In the genomic region with DNA sequence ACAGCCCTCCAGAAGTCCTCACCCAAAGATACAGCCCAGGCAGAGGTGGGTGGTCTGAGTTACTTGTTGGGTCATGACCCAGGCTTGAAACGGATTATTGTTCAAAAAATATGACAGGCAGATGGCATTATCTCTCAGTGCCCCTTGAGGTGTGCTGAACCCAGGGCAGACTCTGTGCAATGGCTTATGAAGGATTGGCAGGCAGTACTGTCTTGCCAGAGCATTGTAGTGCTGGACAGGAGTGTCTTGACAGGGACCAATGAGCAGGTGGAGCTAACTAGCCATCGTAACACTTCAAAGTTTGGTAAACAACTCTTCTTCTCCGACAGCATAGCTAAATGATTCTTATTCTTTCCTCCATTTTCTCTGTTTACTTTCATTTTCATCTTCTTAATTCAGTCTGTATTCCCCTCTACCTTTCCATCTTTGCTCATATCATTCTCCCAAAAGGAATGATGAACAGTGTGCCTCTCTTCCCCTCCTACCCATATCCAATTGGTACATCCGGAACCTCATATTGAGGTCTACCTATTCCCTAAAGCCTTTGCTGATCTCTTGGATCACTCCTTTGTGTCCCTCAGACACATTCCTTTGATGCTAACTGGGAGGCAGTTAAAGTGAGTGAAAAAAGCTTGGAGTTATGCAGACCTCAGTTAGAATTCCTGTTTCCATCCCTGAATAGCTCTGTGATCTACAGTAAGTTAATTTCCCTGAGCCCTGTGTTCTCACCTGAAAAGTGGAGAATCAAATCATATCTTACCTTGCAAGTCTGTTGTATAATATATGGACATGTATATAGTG, we compare ENCODE assay signal across 1 cellular context.
TF ChIP-seq lines count a peak whose summit lies in the region.

No MANE protein-coding gene starts in this region.

TF ChIP-seq in SK-N-SH, 30 proteins besides CTCF, POLR2A, EP300 and RAD21 (continued from another document):
- TF ChIP-seq REST (IDR thresholded peaks at IDR 0.05; ENCODE audit: low read depth, low read length) (no peak), RFX5 (IDR thresholded peaks at IDR 0.05; ENCODE audit: low read length) (no peak), MXI1 (IDR thresholded peaks at IDR 0.05; ENCODE audit: low read depth, low read length) (no peak)
